Comparison of ENCODE assay signal across 8 cellular contexts in the genomic region with DNA sequence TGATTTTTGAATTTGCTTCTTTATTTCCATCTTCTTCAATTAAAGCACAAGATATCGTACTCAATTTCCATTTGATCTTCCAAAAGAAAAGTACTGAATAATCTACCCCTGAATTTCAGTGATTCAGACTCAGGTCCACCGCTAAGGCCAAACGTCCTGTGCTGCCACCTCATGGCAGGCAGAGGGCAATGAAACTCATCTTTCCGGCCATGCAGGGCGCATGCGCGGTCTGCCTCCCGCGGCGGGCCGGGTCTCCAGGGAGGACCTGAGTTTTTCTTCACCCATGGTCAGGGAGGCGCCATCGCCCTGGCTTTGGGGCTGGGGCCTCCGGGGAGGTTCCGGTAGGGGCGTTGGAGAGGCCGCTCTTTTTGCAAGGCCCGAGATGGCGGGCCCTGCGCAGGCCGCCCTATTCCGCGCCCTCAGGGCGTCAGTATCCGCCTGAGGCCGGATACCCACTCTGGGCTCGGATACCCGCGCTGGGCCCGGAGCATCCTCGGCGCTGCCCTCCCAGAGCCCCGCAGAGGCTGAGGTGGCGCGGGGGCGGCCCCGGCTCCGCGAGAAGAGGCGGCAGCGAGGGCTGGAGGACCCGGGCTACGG. TPM values are rescaled to one million over a fixed set of nuclear protein-coding genes. Genes with fewer than 3 reads are reported as not detected.
DNase-seq lines count a peak whose midpoint lies in the region; ATAC-seq and TF ChIP-seq lines count a peak whose summit lies in the region.
"Not testable (repeated sequence)": the region's sequence is repeated elsewhere in the genome, so short reads cannot be mapped to it uniquely, and the experiment has no call there.

No MANE protein-coding gene starts in this region.

- H3K27ac ChIP-seq in iPS-18a (ENCODE audit: low read length): not testable (repeated sequence)
- H3K27ac ChIP-seq in prostate gland (peak overlapping the region; percentile 79 to 83), substantia nigra (ENCODE audit: low read depth, low read length, poor library complexity, severe bottlenecking) (peak overlapping the region; percentile 67)

- H3K9me3 Mint-ChIP-seq in activated CD4-positive, alpha-beta memory T cell treated with anti-CD3 and anti-CD28 coated beads for 36 hours; central memory CD8-positive, alpha-beta T cell: not testable (repeated sequence)

- peaks cover 23% of the 10 kb centered on the region for H3K4me1 Mint-ChIP-seq in activated CD4-positive, alpha-beta memory T cell treated with anti-CD3 and anti-CD28 coated beads for 36 hours (ENCODE audit: low read depth)
- peaks cover 20% of the 10 kb centered on the region for H3K4me1 Mint-ChIP-seq in central memory CD8-positive, alpha-beta T cell

- not testable (repeated sequence) for H3K4me1 ChIP-seq in iPS-18a (ENCODE audit: control insufficient read depth, low read depth, low read length); prostate gland (replicated peaks)

- not testable (repeated sequence) for H3K9me3 ChIP-seq in iPS-18a (ENCODE audit: control insufficient read depth, low read depth, low read length); prostate gland

- TF ChIP-seq POLR2A in prostate gland (IDR thresholded peaks at IDR 0.05): not testable (repeated sequence)

- intact Hi-C loops in activated CD4-positive, alpha-beta memory T cell treated with anti-CD3 and anti-CD28 coated beads for 36 hours (cut with micrococcal nuclease): loop anchor here (1.0 kb wide), 1 partner anchor 72 kb away; no protein-coding TSS in a partner anchor
- intact Hi-C loops in prostate gland (cut with DNase I): not testable (repeated sequence)

- H3K27ac Mint-ChIP-seq in activated CD4-positive, alpha-beta memory T cell treated with anti-CD3 and anti-CD28 coated beads for 36 hours: peak overlapping the region; percentile 76
- H3K27ac Mint-ChIP-seq in central memory CD8-positive, alpha-beta T cell (ENCODE audit: low read depth): peak overlapping the region; percentile 90

- not testable (repeated sequence) for H3K27me3 ChIP-seq in iPS-18a (ENCODE audit: control insufficient read depth, insufficient read depth, low read length); prostate gland (replicated peaks; ENCODE audit: insufficient read depth)

- CTCF ChIA-PET in activated CD4-positive, alpha-beta memory T cell treated with anti-CD3 and anti-CD28 coated beads for 36 hours (lab: Charles Lee): interaction anchor here (0.8 to 1.1 kb wide), 3 partner anchors 51 to 71 kb away, joined by 3 to 7 read pairs (median 4); no protein-coding TSS in a partner anchor

- not testable (repeated sequence) for H3K9ac ChIP-seq in iPS-18a (ENCODE audit: low read length)

- POLR2A ChIA-PET in activated CD4-positive, alpha-beta memory T cell treated with anti-CD3 and anti-CD28 coated beads for 36 hours (lab: Charles Lee): not testable (repeated sequence)

- peak; percentile 88 for ATAC-seq in central memory CD8-positive, alpha-beta T cell (replicated peaks; ENCODE audit: extremely low read depth, poor library complexity, severe bottlenecking)

- TF ChIP-seq EP300 in Ishikawa (IDR thresholded peaks at IDR 0.05; ENCODE audit: borderline replicate concordance): not testable (repeated sequence)

- H3K36me3 ChIP-seq in iPS-18a (ENCODE audit: control insufficient read depth, low read depth, low read length); prostate gland: not testable (repeated sequence)

- peak overlapping the region; percentile 27 for H3K4me3 ChIP-seq in iPS-18a (ENCODE audit: low read length)
- peak overlapping the region; percentile 65 to 74 for H3K4me3 ChIP-seq in prostate gland

- DNase-seq in DMS79 treated with DMSO at 0.1 percent for 48 hours (lab: John Stamatoyannopoulos, UW) (peak; percentile 11), NOMO-1 (lab: John Stamatoyannopoulos, UW; ENCODE audit: unreplicated experiment in 2 of 2) (peak; percentile 60 to 61), prostate gland (ENCODE audit: low spot score) (peak; percentile 60), substantia nigra (lab: John Stamatoyannopoulos, UW) (peak in 48 of 49 donors; percentile 20 to 88 (median 72))
- peak; percentile 89 for DNase-seq in activated CD4-positive, alpha-beta memory T cell treated with anti-CD3 and anti-CD28 coated beads for 36 hours
- DNase-seq in central memory CD8-positive, alpha-beta T cell (ENCODE audit: low spot score in 2 of 2): peak; percentile 65 to 79

- peak overlapping the region; percentile 81 for H3K4me3 Mint-ChIP-seq in activated CD4-positive, alpha-beta memory T cell treated with anti-CD3 and anti-CD28 coated beads for 36 hours
- H3K4me3 Mint-ChIP-seq in central memory CD8-positive, alpha-beta T cell: peak overlapping the region; percentile 84

- H3K36me3 Mint-ChIP-seq in activated CD4-positive, alpha-beta memory T cell treated with anti-CD3 and anti-CD28 coated beads for 36 hours; central memory CD8-positive, alpha-beta T cell (ENCODE audit: insufficient read depth): not testable (repeated sequence)

- TF ChIP-seq RAD21 in Ishikawa (IDR thresholded peaks at IDR 0.05; ENCODE audit: low read depth): peak; percentile 56

- peak; percentile 43 to 82 (median 68) for TF ChIP-seq CTCF in prostate gland (IDR thresholded peaks at IDR 0.05)

- 0% methylated on average over 29 of the region's 43 CpGs for WGBS in prostate gland

- H3K27me3 Mint-ChIP-seq in activated CD4-positive, alpha-beta memory T cell treated with anti-CD3 and anti-CD28 coated beads for 36 hours; central memory CD8-positive, alpha-beta T cell: not testable (repeated sequence)

TF ChIP-seq in Ishikawa, 13 proteins besides CTCF, POLR2A, EP300 and RAD21:
- TF ChIP-seq TAF1 (IDR thresholded peaks at IDR 0.05; ENCODE audit: low read depth): 0 out of 2 replicates have a peak, but pooled peaks have one; percentile 33

RNA-seq across cellular contexts. Expression of gene ZNF705A, which starts 23.3 kb away (rescaled TPM):
- total RNA-seq in activated CD4-positive, alpha-beta memory T cell treated with anti-CD3 and anti-CD28 coated beads for 36 hours: not detected
- total RNA-seq in prostate gland: not detected

RNA-seq across cellular contexts. Expression of gene FAM90A1, which starts 47.3 kb away (rescaled TPM):
- under 1 TPM; 0.41 to 0.43 TPM for total RNA-seq in activated CD4-positive, alpha-beta memory T cell treated with anti-CD3 and anti-CD28 coated beads for 36 hours
- total RNA-seq in prostate gland: under 1 TPM; 0.18 to 0.68 TPM

RNA-seq across cellular contexts. Expression of gene CLEC4A, which starts 56.7 kb away (rescaled TPM):
- 1 to 10 TPM; 1.2 TPM for total RNA-seq in activated CD4-positive, alpha-beta memory T cell treated with anti-CD3 and anti-CD28 coated beads for 36 hours
- 1 to 10 TPM in 1 of 2 donors, not detected in 1; 1.1 TPM for total RNA-seq in prostate gland

Comparison
In these comparisons a context has a peak if more than half of its experiments do, and no peak if none do; other contexts are left out.
1. DNase-seq: peak in every context shown above with its lines; median percentile 89 in activated CD4-positive, alpha-beta memory T cell treated with anti-CD3 and anti-CD28 coated beads for 36 hours; 72 in central memory CD8-positive, alpha-beta T cell; 72 in substantia nigra; 60 in NOMO-1; 60 in prostate gland; 11 in DMS79 treated with DMSO at 0.1 percent for 48 hours.